6 cellular contexts compared by ENCODE assay signal in the genomic region with DNA sequence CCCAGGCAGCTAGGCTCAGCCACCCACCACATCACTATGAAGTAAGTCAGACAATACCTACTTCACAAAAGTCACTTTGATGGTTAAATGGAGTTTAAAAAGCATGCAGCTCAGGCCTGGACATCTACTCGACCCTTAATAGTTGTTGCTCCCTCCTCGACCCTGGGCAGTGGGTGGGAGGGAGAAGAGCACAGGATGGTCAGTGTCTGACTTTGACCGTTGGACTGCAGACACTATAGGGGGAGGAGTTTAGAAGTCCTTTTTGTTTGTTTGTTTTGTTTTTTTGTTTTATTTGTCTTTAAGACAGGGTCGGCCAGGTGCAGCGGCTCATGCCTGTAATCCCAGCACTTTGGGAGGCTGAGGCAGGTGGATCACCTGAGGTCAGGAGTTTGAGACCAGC.
"Had no signal": no experiment of that assay in that cellular context is flagged by ENCODE, and none has a peak within 500 bp of the region (broad histone marks: within the 10 kb centered on the region; RNA-seq: fewer than 3 reads in every experiment).

No MANE protein-coding gene starts in this region.

- H3K4me2 ChIP-seq: GM23338 had no signal

- DNase-seq: HFFc6, KBM-7 had no signal

- H3K9me3 ChIP-seq: HAP-1 had no signal

- H3K9me3 Mint-ChIP-seq: GM23338, HFFc6, IgD-negative memory B cell had no signal

- ATAC-seq: GM23338, HCT116 had no signal

- H3K27ac Mint-ChIP-seq: GM23338, HFFc6, IgD-negative memory B cell had no signal

- H3K36me3 ChIP-seq: HAP-1 had no signal

- H3K4me3 ChIP-seq: GM23338, HAP-1 had no signal

- H3K4me3 Mint-ChIP-seq: GM23338, HFFc6, IgD-negative memory B cell had no signal

- H3K4me1 ChIP-seq: HAP-1 had no signal

- H3K4me1 Mint-ChIP-seq: GM23338, IgD-negative memory B cell had no signal

- H2AFZ ChIP-seq: GM23338 had no signal

- H3K27me3 Mint-ChIP-seq: IgD-negative memory B cell had no signal
